16 cellular contexts compared by ENCODE assay signal in the genomic region with DNA sequence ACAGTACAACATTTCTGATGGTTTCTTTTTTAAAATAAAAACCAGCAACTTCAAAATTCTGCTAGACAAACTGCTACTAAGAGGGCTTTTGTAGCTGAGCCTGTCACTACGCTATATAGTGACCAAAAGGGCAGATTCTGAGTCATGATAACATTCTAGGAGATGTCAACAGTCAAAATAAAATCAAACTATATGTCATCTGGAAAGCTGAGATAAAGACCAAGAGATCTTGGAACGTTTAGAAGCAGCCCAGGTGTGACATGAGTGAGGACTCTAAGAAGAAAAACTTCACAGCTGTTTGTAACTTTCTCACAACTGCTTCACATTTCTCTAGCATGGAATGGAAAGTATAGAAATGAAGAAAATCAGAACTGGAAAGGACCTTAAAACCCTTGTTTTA.
DNase-seq lines count a peak whose midpoint lies in the region; ATAC-seq and TF ChIP-seq lines count a peak whose summit lies in the region.
"Had no signal": no experiment of that assay in that cellular context is flagged by ENCODE, and none has a peak within 500 bp of the region (broad histone marks: within the 10 kb centered on the region; RNA-seq: fewer than 3 reads in every experiment).

No MANE protein-coding gene starts in this region.

- no peaks in the 10 kb centered on the region for H3K27me3 ChIP-seq in gastrocnemius medialis
- H3K27me3 ChIP-seq: ascending aorta, upper lobe of right lung had no signal

- DNase-seq in gastrocnemius medialis (no peak), CD1c-positive myeloid dendritic cell (ENCODE audit: extremely low spot score) (no peak), NCI-H1417 (lab: John Stamatoyannopoulos, UW) (no peak), NK-92 (lab: John Stamatoyannopoulos, UW; ENCODE audit: unreplicated experiment) (no peak)
- DNase-seq: activated CD8-positive, alpha-beta T cell treated with anti-CD3 and anti-CD28 coated beads, Interleukin-2, amount 10 ng/mL, durations not matched to agents 7 days and 5 days; activated effector memory CD4-positive, alpha-beta T cell treated with anti-CD3 and anti-CD28 coated beads, Interleukin-2, amount 50 U/mL, for 16 hours; mesenchymal stem cell; NCI-H187 treated with DMSO at 0.1 percent for 48 hours; NCI-H524; upper lobe of right lung had no signal

- H3K4me1 ChIP-seq in gastrocnemius medialis, result peaks cover 56 to 65% of the 10 kb centered on the region in 2 donors

- in situ Hi-C loops in gastrocnemius medialis (cut with MboI; ENCODE audit: low sequenced_read_pairs in 4 of 4), result no loop called here

- ATAC-seq in GM18867 (IDR thresholded peaks at IDR 0.05; ENCODE audit: unreplicated experiment) (peak; percentile 53), HG02588 (IDR thresholded peaks at IDR 0.05; ENCODE audit: unreplicated experiment) (peak; percentile 53), HG03432 (IDR thresholded peaks at IDR 0.05; ENCODE audit: unreplicated experiment) (peak; percentile 44), gastrocnemius medialis (no peak)
- ATAC-seq: activated CD8-positive, alpha-beta T cell treated with anti-CD3 and anti-CD28 coated beads, Interleukin-2, amount 10 ng/mL, durations not matched to agents 7 days and 5 days; Panc1; sciatic nerve; upper lobe of right lung had no signal

- no peak for TF ChIP-seq CTCF in gastrocnemius medialis (IDR thresholded peaks at IDR 0.05 in 4 of 5, conservative IDR thresholded peaks at IDR 0.05 in 1 of 5)

- no peak overlapping the region for H3K4me3 ChIP-seq in gastrocnemius medialis
- H3K4me3 ChIP-seq: ascending aorta, upper lobe of right lung had no signal

- H3K27ac ChIP-seq in gastrocnemius medialis, result peak overlapping the region; percentile 73 to 87 (median 81)
- H3K27ac ChIP-seq: upper lobe of right lung had no signal

- TF ChIP-seq POLR2A in gastrocnemius medialis (IDR thresholded peaks at IDR 0.05), result no peak

- H3K9me3 ChIP-seq in gastrocnemius medialis, result no peaks in the 10 kb centered on the region
- H3K9me3 ChIP-seq: ascending aorta, upper lobe of right lung had no signal

- no peaks in the 10 kb centered on the region for H3K36me3 ChIP-seq in gastrocnemius medialis
- H3K36me3 ChIP-seq: ascending aorta, upper lobe of right lung had no signal

- intact Hi-C loops in gastrocnemius medialis (cut with DNase I; ENCODE audit: low total_unique reads), result loop anchor here (5.0 kb wide), 1 partner anchor 57 kb away; no protein-coding TSS in a partner anchor

Comparison
In these comparisons a context has a peak if more than half of its experiments do, and no peak if none do; other contexts are left out.
1. ATAC-seq: peak in GM18867 (single experiment), HG02588 (single experiment) and HG03432 (single experiment); none in gastrocnemius medialis (0 of 2).